11 cellular contexts compared by ENCODE assay signal in the genomic region with DNA sequence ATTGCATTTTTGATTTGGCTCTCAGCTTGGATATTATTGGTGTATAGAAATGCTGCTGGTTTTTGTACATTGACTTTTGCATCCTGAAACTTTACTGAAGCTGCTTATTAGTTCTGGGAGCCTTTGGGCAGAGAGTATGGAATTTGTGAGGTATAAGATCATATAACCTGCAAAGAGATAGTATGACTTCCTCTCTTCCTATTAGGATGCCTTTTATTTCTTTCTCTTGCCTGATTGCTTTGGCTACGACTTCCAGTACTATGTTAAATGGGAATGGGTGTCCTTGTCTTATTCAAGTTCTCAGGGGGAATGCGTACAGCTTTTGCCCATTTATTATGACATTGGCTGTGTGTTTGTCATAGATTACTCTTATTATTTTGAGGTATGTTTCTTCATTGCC.
"Had no signal": no experiment of that assay in that cellular context is flagged by ENCODE, and none has a peak within 500 bp of the region (broad histone marks: within the 10 kb centered on the region; RNA-seq: fewer than 3 reads in every experiment).

No MANE protein-coding gene starts in this region.

- H2AFZ ChIP-seq: GM23338 had no signal

- H3K4me3 Mint-ChIP-seq: GM23338, H9, HFFc6 had no signal

- H3K9ac ChIP-seq: KMS-11 had no signal

- H3K27ac Mint-ChIP-seq: GM23338, H9, HFFc6 had no signal

- ATAC-seq: GM23338 had no signal

- H3K4me3 ChIP-seq: GM23338 had no signal

- DNase-seq: H9, HCEC 1CT, HFFc6, Karpas-422, KBM-7 had no signal

- FAIRE-seq: H1, H54 had no signal

- H3K4me1 Mint-ChIP-seq: GM23338, H9 had no signal

- H3K27me3 Mint-ChIP-seq: IgD-negative memory B cell had no signal

- H3K4me2 ChIP-seq: GM23338, KMS-11 had no signal

- H3K27ac ChIP-seq: HL-60, KMS-11 had no signal
